18 cellular contexts compared by ENCODE assay signal in the genomic region with DNA sequence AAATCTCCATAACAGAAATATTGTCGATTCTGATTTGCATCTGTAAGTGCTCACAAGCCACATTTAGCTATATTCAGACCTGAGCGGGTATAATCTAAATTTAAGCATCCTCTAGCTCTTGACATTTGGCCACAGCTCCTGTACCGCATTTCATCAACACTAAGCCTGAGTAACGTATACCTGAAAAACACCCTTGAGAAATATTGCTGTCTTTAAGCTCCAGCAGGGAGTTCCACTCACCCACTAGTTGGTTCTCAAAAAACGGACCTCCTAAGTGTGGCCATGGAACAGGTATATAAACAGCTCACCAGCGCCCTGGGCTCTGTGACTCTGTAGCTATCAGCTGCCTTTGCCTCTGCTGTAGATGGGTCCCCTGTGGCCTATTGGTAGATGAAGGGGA.
DNase-seq lines count a peak whose midpoint lies in the region; ATAC-seq and TF ChIP-seq lines count a peak whose summit lies in the region.
"Had no signal": no experiment of that assay in that cellular context is flagged by ENCODE, and none has a peak within 500 bp of the region (broad histone marks: within the 10 kb centered on the region; RNA-seq: fewer than 3 reads in every experiment).

No MANE protein-coding gene starts in this region.

- peaks cover 12% of the 10 kb centered on the region for H3K9me3 Mint-ChIP-seq in WTC11
- peaks cover 5% of the 10 kb centered on the region for H3K9me3 Mint-ChIP-seq in stimulated activated memory B cell treated with anti-CD40 and anti-IgM and Interleukin-4, amounts not matched to agents 10 μg/mL and 1 μg/mL and 100 μg/mL, for 72 hours
- H3K9me3 Mint-ChIP-seq: CD4-positive, alpha-beta T cell had no signal

- ATAC-seq in GM18867 (IDR thresholded peaks at IDR 0.05; ENCODE audit: unreplicated experiment) (peak; percentile 55), HG02885 (IDR thresholded peaks at IDR 0.05; ENCODE audit: poor library complexity, unreplicated experiment) (peak; percentile 54), WTC11 (peak; percentile 66)
- peak; percentile 22 for ATAC-seq in stimulated activated memory B cell treated with anti-CD40 and anti-IgM and Interleukin-4, amounts not matched to agents 10 μg/mL and 1 μg/mL and 100 μg/mL, for 72 hours
- ATAC-seq: HepG2 had no signal

- H3K27ac ChIP-seq in brain microvascular endothelial cell, result no peak overlapping the region
- H3K27ac ChIP-seq: C4-2B, GM23248 had no signal

- TF ChIP-seq CTCF in WTC11 (IDR thresholded peaks at IDR 0.05), result no peak
- no peak for TF ChIP-seq CTCF in brain microvascular endothelial cell (IDR thresholded peaks at IDR 0.05; ENCODE audit: low read depth, low read length, missing control alignments)

- H3K36me3 ChIP-seq in brain microvascular endothelial cell (replicated peaks), result no peaks in the 10 kb centered on the region
- H3K36me3 ChIP-seq: BE2C had no signal

- no peaks in the 10 kb centered on the region for H3K27me3 Mint-ChIP-seq in WTC11 (ENCODE audit: low read depth)
- H3K27me3 Mint-ChIP-seq in stimulated activated memory B cell treated with anti-CD40 and anti-IgM and Interleukin-4, amounts not matched to agents 10 μg/mL and 1 μg/mL and 100 μg/mL, for 72 hours, result peaks cover under 1% of the 10 kb centered on the region
- H3K27me3 Mint-ChIP-seq: CD4-positive, alpha-beta T cell had no signal

- no peaks in the 10 kb centered on the region for H3K27me3 ChIP-seq in brain microvascular endothelial cell (replicated peaks)
- H3K27me3 ChIP-seq: BE2C had no signal

- no peak overlapping the region for H3K4me3 Mint-ChIP-seq in WTC11
- no peak overlapping the region for H3K4me3 Mint-ChIP-seq in stimulated activated memory B cell treated with anti-CD40 and anti-IgM and Interleukin-4, amounts not matched to agents 10 μg/mL and 1 μg/mL and 100 μg/mL, for 72 hours
- H3K4me3 Mint-ChIP-seq: CD4-positive, alpha-beta T cell; IgD-negative memory B cell had no signal

- in situ Hi-C loops in brain microvascular endothelial cell (cut with HindIII; ENCODE audit: low pct_ligation_motif_present, low sequenced_read_pairs), result no loop called here

- CTCF ChIA-PET in WTC11 (lab: Charles Lee), result no interaction called here

- DNase-seq in WTC11 (ENCODE audit: low spot score) (no peak), brain microvascular endothelial cell (no peak), kidney tubule cell (ENCODE audit: low spot score) (no peak), C1 segment of cervical spinal cord (lab: John Stamatoyannopoulos, UW) (no peak)
- DNase-seq in activated CD4-positive, CD25-positive, alpha-beta regulatory T cell treated with anti-CD3 and anti-CD28 coated beads, Interleukin-2, amount 50 U/mL, for 72 hours, result no peak
- DNase-seq: ACHN; BE2C; Caco-2; CD4-positive, alpha-beta T cell; HCEC 1CT; KBM-7 had no signal

- H3K36me3 Mint-ChIP-seq in WTC11, result 0 out of 2 replicates have a peak, but pooled peaks cover 4% of the 10 kb centered on the region
- H3K36me3 Mint-ChIP-seq in stimulated activated memory B cell treated with anti-CD40 and anti-IgM and Interleukin-4, amounts not matched to agents 10 μg/mL and 1 μg/mL and 100 μg/mL, for 72 hours, result no peaks in the 10 kb centered on the region
- H3K36me3 Mint-ChIP-seq: IgD-negative memory B cell had no signal

- H3K4me1 Mint-ChIP-seq in WTC11, result peaks cover 16% of the 10 kb centered on the region
- no peaks in the 10 kb centered on the region for H3K4me1 Mint-ChIP-seq in stimulated activated memory B cell treated with anti-CD40 and anti-IgM and Interleukin-4, amounts not matched to agents 10 μg/mL and 1 μg/mL and 100 μg/mL, for 72 hours
- H3K4me1 Mint-ChIP-seq: IgD-negative memory B cell had no signal

- no peak overlapping the region for H3K4me3 ChIP-seq in brain microvascular endothelial cell (ENCODE audit: low read depth, low read length)
- H3K4me3 ChIP-seq: GM23248 had no signal

- no peak overlapping the region for H3K27ac Mint-ChIP-seq in WTC11
- H3K27ac Mint-ChIP-seq in stimulated activated memory B cell treated with anti-CD40 and anti-IgM and Interleukin-4, amounts not matched to agents 10 μg/mL and 1 μg/mL and 100 μg/mL, for 72 hours, result no peak overlapping the region
- H3K27ac Mint-ChIP-seq: CD4-positive, alpha-beta T cell; IgD-negative memory B cell had no signal

- POLR2A ChIA-PET in WTC11 (lab: Charles Lee), result no interaction called here

TF ChIP-seq in WTC11, 78 proteins besides CTCF, POLR2A, EP300 and RAD21:
- TF ChIP-seq FOXJ3 (CRISPR knock-in tag; IDR thresholded peaks at IDR 0.05; ENCODE audit: borderline replicate concordance) (no peak), FOXP1 (CRISPR knock-in tag; IDR thresholded peaks at IDR 0.05; ENCODE audit: borderline replicate concordance) (no peak), TCF7 (CRISPR knock-in tag; IDR thresholded peaks at IDR 0.05; ENCODE audit: low read depth) (no peak)
